ENCODE assay signal across 28 cellular contexts in the genomic region with DNA sequence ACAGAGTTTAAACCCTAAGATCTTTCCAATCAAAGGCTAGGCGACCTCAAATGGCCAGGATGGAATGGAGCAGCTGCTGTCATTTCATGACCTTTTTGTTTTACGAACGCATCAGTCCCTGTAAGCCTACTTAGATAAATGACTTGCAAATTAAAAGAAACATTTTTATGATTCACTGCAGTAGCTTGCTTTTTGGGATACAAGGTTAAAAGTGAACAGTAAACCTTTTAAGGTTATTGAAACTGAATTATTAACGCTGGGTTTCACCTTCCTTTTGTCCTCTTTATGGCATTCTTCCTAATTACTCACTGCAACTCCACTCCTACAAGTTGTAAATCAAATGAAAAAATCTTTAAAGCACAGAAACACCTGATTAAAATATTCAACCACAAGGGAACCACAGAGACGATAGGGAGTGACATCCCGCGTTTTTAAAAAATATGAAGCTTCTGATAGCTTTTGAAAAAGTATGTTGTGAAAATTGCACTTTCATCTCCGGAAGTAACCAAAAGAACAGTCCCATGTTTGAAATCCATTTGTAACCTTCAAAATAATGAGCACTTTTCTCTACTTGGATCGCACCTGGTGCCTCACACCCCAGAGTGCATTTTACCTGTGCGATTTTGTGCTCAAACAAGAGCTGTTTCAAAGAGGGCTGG.
DNase-seq lines count a peak whose midpoint lies in the region; ATAC-seq and TF ChIP-seq lines count a peak whose summit lies in the region.
"Had no signal": no experiment of that assay in that cellular context is flagged by ENCODE, and none has a peak within 500 bp of the region (broad histone marks: within the 10 kb centered on the region; RNA-seq: fewer than 3 reads in every experiment).

No MANE protein-coding gene starts in this region.

- TF ChIP-seq CTCF in nephron progenitor cell (IDR thresholded peaks at IDR 0.05): no peak

- peaks cover 8 to 24% (median 10%) of the 10 kb centered on the region in 3 donors for H3K4me1 Mint-ChIP-seq in T-cell
- H3K4me1 Mint-ChIP-seq in nephron progenitor cell: peaks cover 88% of the 10 kb centered on the region
- H3K4me1 Mint-ChIP-seq: stimulated activated memory B cell treated with anti-CD40 and anti-IgM and Interleukin-4, amounts not matched to agents 10 μg/mL and 1 μg/mL and 100 μg/mL, for 72 hours had no signal

- no peaks in the 10 kb centered on the region for H3K36me3 Mint-ChIP-seq in T-cell
- peaks cover 3% of the 10 kb centered on the region for H3K36me3 Mint-ChIP-seq in nephron progenitor cell (ENCODE audit: low read depth)
- H3K36me3 Mint-ChIP-seq: natural killer cell; stimulated activated memory B cell treated with anti-CD40 and anti-IgM and Interleukin-4, amounts not matched to agents 10 μg/mL and 1 μg/mL and 100 μg/mL, for 72 hours had no signal

- H3K27ac Mint-ChIP-seq in T-cell: peak overlapping the region in 1 of 2 donors; percentile 87
- H3K27ac Mint-ChIP-seq in nephron progenitor cell: peak overlapping the region; percentile 67
- H3K27ac Mint-ChIP-seq: natural killer cell; stimulated activated memory B cell treated with anti-CD40 and anti-IgM and Interleukin-4, amounts not matched to agents 10 μg/mL and 1 μg/mL and 100 μg/mL, for 72 hours; T-helper 1 cell treated with Interleukin-12 subunit alpha and Interleukin-12 subunit beta and Interleukin-4 antibody, amounts not matched to agents 30 μg/mL and 1 μg/mL, for 36 hours; type B pancreatic cell had no signal

- DNase-seq in NCI-H146 treated with DMSO at 0.1 percent for 48 hours (lab: John Stamatoyannopoulos, UW; ENCODE audit: unreplicated experiment): peak; percentile 30
- DNase-seq in NCI-H146 (lab: John Stamatoyannopoulos, UW): no peak
- DNase-seq in M059J (ENCODE audit: low read depth): peak; percentile 3
- no peak for DNase-seq in T-cell
- no peak for DNase-seq in nephron progenitor cell
- DNase-seq in amniotic stem cell (lab: John Stamatoyannopoulos, UW): no peak
- DNase-seq: 8988T; activated CD4-positive, alpha-beta T cell treated with anti-CD3 and anti-CD28 coated beads, Interleukin-2, amount 50 U/mL, for 48 hours; activated CD8-positive, alpha-beta memory T cell treated with anti-CD3 and anti-CD28 coated beads, Interleukin-2, amount 50 U/mL, for 4 hours; activated naive CD4-positive, alpha-beta T cell; Calu3; DMS79; esophagus squamous epithelium; GF-D8; head of caudate nucleus; midbrain; natural killer cell; NCI-H1048; NCI-H510A; PC-3; substantia nigra had no signal

- CTCF ChIA-PET in T-cell (lab: Charles Lee): interaction anchor here in 1 of 2 donors (0.7 kb wide), 1 partner anchor 9 kb away, joined by 3 read pairs; no protein-coding TSS in a partner anchor

- H3K4me3 Mint-ChIP-seq in T-cell: peak overlapping the region in 2 of 3 donors; percentile 31 to 46
- H3K4me3 Mint-ChIP-seq in nephron progenitor cell: peak overlapping the region; percentile 3
- H3K4me3 Mint-ChIP-seq: natural killer cell; stimulated activated memory B cell treated with anti-CD40 and anti-IgM and Interleukin-4, amounts not matched to agents 10 μg/mL and 1 μg/mL and 100 μg/mL, for 72 hours; T-helper 1 cell treated with Interleukin-12 subunit alpha and Interleukin-12 subunit beta and Interleukin-4 antibody, amounts not matched to agents 30 μg/mL and 1 μg/mL, for 36 hours; type B pancreatic cell had no signal

- ATAC-seq in T-cell (replicated peaks in 1 of 4): peak in 2 of 4 experiments; percentile 18 to 71
- no peak for ATAC-seq in HG02970 (IDR thresholded peaks at IDR 0.05; ENCODE audit: low FRiP score, unreplicated experiment)
- no peak for ATAC-seq in HG03342 (IDR thresholded peaks at IDR 0.05; ENCODE audit: unreplicated experiment)
- ATAC-seq: foreskin keratinocyte; HepG2; natural killer cell; PC-3; stimulated activated memory B cell treated with anti-CD40 and anti-IgM and Interleukin-4, amounts not matched to agents 10 μg/mL and 1 μg/mL and 100 μg/mL, for 72 hours had no signal

- POLR2A ChIA-PET in T-cell (lab: Charles Lee): interaction anchor here in 1 of 2 donors (0.5 kb wide), 1 partner anchor 859 kb away, joined by 5 read pairs; no protein-coding TSS in a partner anchor

- H3K9me3 Mint-ChIP-seq in T-cell: no peaks in the 10 kb centered on the region
- H3K9me3 Mint-ChIP-seq in nephron progenitor cell: peaks cover 2% of the 10 kb centered on the region
- H3K9me3 Mint-ChIP-seq: natural killer cell had no signal

- H3K27me3 Mint-ChIP-seq in T-cell: no peaks in the 10 kb centered on the region
- H3K27me3 Mint-ChIP-seq in nephron progenitor cell (ENCODE audit: low read depth, poor library complexity): no peaks in the 10 kb centered on the region
- H3K27me3 Mint-ChIP-seq: stimulated activated memory B cell treated with anti-CD40 and anti-IgM and Interleukin-4, amounts not matched to agents 10 μg/mL and 1 μg/mL and 100 μg/mL, for 72 hours had no signal

Comparison
In these comparisons a context has a peak if more than half of its experiments do, and no peak if none do; other contexts are left out.
1. DNase-seq: peak in NCI-H146 treated with DMSO at 0.1 percent for 48 hours (single experiment) and M059J (single experiment); none in NCI-H146 (single experiment), T-cell (0 of 34), nephron progenitor cell (single experiment) and amniotic stem cell (single experiment).